28 cellular contexts compared by ENCODE assay signal in the genomic region with DNA sequence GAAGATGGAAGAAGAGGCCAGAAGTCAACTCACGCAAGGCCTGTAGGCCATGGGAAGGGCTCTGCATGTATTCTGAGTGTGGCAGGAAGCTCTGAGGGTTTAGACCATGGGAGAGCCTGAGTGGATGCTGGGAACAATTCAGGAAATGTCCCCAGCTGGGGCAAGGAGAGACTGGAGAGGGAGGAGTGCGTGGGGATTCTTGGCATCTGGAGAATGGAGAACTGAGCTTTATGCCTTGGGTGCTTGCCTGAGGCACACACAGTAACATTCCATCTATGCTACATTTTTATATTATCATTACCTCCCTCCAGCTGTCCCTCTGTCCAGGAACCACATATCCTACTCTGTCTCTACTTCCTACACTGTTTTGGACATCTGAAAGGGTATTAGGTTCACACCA.
"Had no signal": no experiment of that assay in that cellular context is flagged by ENCODE, and none has a peak within 500 bp of the region (broad histone marks: within the 10 kb centered on the region; RNA-seq: fewer than 3 reads in every experiment).

No MANE protein-coding gene starts in this region.

- H3K4me1 Mint-ChIP-seq: natural killer cell; stimulated activated naive B cell treated with anti-CD40 and anti-IgM and Interleukin-4, amounts not matched to agents 10 μg/mL and 1 μg/mL and 100 μg/mL, for 72 hours had no signal

- H3K36me3 Mint-ChIP-seq: activated naive CD8-positive, alpha-beta T cell; natural killer cell; stimulated activated naive B cell treated with anti-CD40 and anti-IgM and Interleukin-4, amounts not matched to agents 10 μg/mL and 1 μg/mL and 100 μg/mL, for 72 hours had no signal

- H3K4me3 Mint-ChIP-seq: activated naive CD8-positive, alpha-beta T cell; effector memory CD8-positive, alpha-beta T cell; natural killer cell; stimulated activated naive B cell treated with anti-CD40 and anti-IgM and Interleukin-4, amounts not matched to agents 10 μg/mL and 1 μg/mL and 100 μg/mL, for 72 hours; T-helper 1 cell treated with Interleukin-12 subunit alpha and Interleukin-12 subunit beta and Interleukin-4 antibody, amounts not matched to agents 30 μg/mL and 1 μg/mL, for 36 hours had no signal

- H3K36me3 ChIP-seq: adrenal gland, ascending aorta, brain microvascular endothelial cell, heart left ventricle, lower lobe of right lung, stomach, tibial artery, WERI-Rb-1 had no signal

- H3K4me3 ChIP-seq: adrenal gland, ascending aorta, heart left ventricle, lower lobe of right lung, stomach, tibial artery had no signal

- H3K9me3 Mint-ChIP-seq: effector memory CD8-positive, alpha-beta T cell; natural killer cell; stimulated activated naive B cell treated with anti-CD40 and anti-IgM and Interleukin-4, amounts not matched to agents 10 μg/mL and 1 μg/mL and 100 μg/mL, for 72 hours; T-helper 1 cell treated with Interleukin-12 subunit alpha and Interleukin-12 subunit beta and Interleukin-4 antibody, amounts not matched to agents 30 μg/mL and 1 μg/mL, for 36 hours had no signal

- H3K9me3 ChIP-seq: adrenal gland, ascending aorta, heart left ventricle, lower lobe of right lung, stomach, tibial artery had no signal

- FAIRE-seq: small intestine, TTC549 had no signal

- ATAC-seq: activated CD4-positive, CD25-positive, alpha-beta regulatory T cell treated with anti-CD3 and anti-CD28 coated beads, Interleukin-2, amount 50 U/mL, for 24 hours; effector memory CD8-positive, alpha-beta T cell; foreskin keratinocyte; lower lobe of right lung; natural killer cell; sciatic nerve; stimulated activated naive B cell treated with anti-CD40 and anti-IgM and Interleukin-4, amounts not matched to agents 10 μg/mL and 1 μg/mL and 100 μg/mL, for 72 hours had no signal

- H3K4me1 ChIP-seq: adrenal gland, ascending aorta, foreskin keratinocyte, tibial artery had no signal

- H3K27me3 ChIP-seq: adrenal gland, ascending aorta, brain microvascular endothelial cell, heart left ventricle had no signal

- H3K27ac ChIP-seq: adrenal gland, ascending aorta, brain microvascular endothelial cell, foreskin keratinocyte, lower lobe of right lung, stomach, tibial artery, WERI-Rb-1 had no signal

- DNase-seq: activated CD4-positive, alpha-beta T cell treated with anti-CD3 and anti-CD28 coated beads for 48 hours; activated CD4-positive, alpha-beta T cell treated with anti-CD3 and anti-CD28 coated beads, Interleukin-2, amount 50 U/mL, for 48 hours; activated CD8-positive, alpha-beta memory T cell treated with anti-CD3 and anti-CD28 coated beads for 24 hours; activated effector memory CD4-positive, alpha-beta T cell treated with Interleukin-2 at 50 U/mL for 16 hours; activated naive CD4-positive, alpha-beta T cell treated with Interleukin-2 at 50 U/mL for 16 hours; adrenal gland; brain microvascular endothelial cell; cortex of kidney; effector memory CD8-positive, alpha-beta T cell; erythroblast; foreskin keratinocyte; heart left ventricle; lower lobe of right lung; mesenchymal stem cell; natural killer cell; small intestine; stimulated activated CD4-positive, alpha-beta T cell treated with anti-CD3 and anti-CD28 coated beads, Interleukin-2, amount 100 ng/mL, for 24 hours; stimulated activated naive B cell treated with anti-CD40 and anti-IgM and Interleukin-4, amounts not matched to agents 10 μg/mL and 1 μg/mL and 100 μg/mL, for 72 hours; stomach; T-helper 9 cell; tibial artery; WERI-Rb-1 had no signal

- H3K27ac Mint-ChIP-seq: activated naive CD8-positive, alpha-beta T cell; effector memory CD8-positive, alpha-beta T cell; natural killer cell; stimulated activated naive B cell treated with anti-CD40 and anti-IgM and Interleukin-4, amounts not matched to agents 10 μg/mL and 1 μg/mL and 100 μg/mL, for 72 hours; T-helper 1 cell treated with Interleukin-12 subunit alpha and Interleukin-12 subunit beta and Interleukin-4 antibody, amounts not matched to agents 30 μg/mL and 1 μg/mL, for 36 hours had no signal
